ENCODE assay signal across 18 cellular contexts in genomic region chr19:1431759-1432506, GRCh38. TPM values are rescaled to one million over a fixed set of nuclear protein-coding genes. Genes with fewer than 3 reads are reported as not detected.
A peak's percentile ranks its signal among the peaks of the same experiment; 100 is the strongest.
DNase-seq lines count a peak whose midpoint lies in the region; ATAC-seq and TF ChIP-seq lines count a peak whose summit lies in the region.
"Had no signal": no experiment of that assay in that cellular context is flagged by ENCODE, and none has a peak within 500 bp of the region (broad histone marks: within the 10 kb centered on the region; RNA-seq: fewer than 3 reads in every experiment).

No MANE protein-coding gene starts in this region.

- no peak for DNase-seq in GM23338 (ENCODE audit: low spot score)
- no peak for DNase-seq in RWPE1 (ENCODE audit: low spot score)
- no peak for DNase-seq in mesenchymal stem cell
- no peak for DNase-seq in PC-9
- no peak for DNase-seq in NCI-H524 treated with DMSO at 0.1 percent for 48 hours (lab: John Stamatoyannopoulos, UW)
- DNase-seq: Caco-2; CD4-positive, alpha-beta T cell; GM23248; MV-4-11; NCI-H1694 treated with DMSO at 0.1 percent for 48 hours; NCI-H2107; NCI-H510A; NCI-H774; OCI-M1; SHP77 treated with DMSO at 0.1 percent for 48 hours had no signal

- peaks cover 51% of the 10 kb centered on the region for H3K36me3 Mint-ChIP-seq in GM23338 (ENCODE audit: low read depth)

- H2BK5ac ChIP-seq in mesenchymal stem cell (ENCODE audit: low read depth, low read length, poor library complexity, severe bottlenecking), result no peak overlapping the region

- H3K9me2 ChIP-seq in GM23338 (ENCODE audit: insufficient read depth) (no peaks in the 10 kb centered on the region), PC-9 (ENCODE audit: insufficient read depth) (no peaks in the 10 kb centered on the region)

- H3F3A ChIP-seq in GM23338 (replicated peaks; ENCODE audit: low read depth) (peaks cover 40% of the 10 kb centered on the region), PC-9 (ENCODE audit: insufficient read depth, low read depth) (peaks cover 17% of the 10 kb centered on the region; the same call in 1 of the 2 replicates)

- H2BK12ac ChIP-seq in mesenchymal stem cell (ENCODE audit: low read length in 2 of 2), result no peak overlapping the region

- no peak overlapping the region for H3K18ac ChIP-seq in mesenchymal stem cell (ENCODE audit: low read depth in 1 of 2, low read length in 2 of 2)

- H3K79me2 ChIP-seq in GM23338 (replicated peaks; ENCODE audit: insufficient read depth) (peaks cover 20% of the 10 kb centered on the region), PC-9 (ENCODE audit: low read depth) (no peaks in the 10 kb centered on the region)

- no peak overlapping the region for H3K4me3 Mint-ChIP-seq in GM23338
- H3K4me3 Mint-ChIP-seq: CD4-positive, alpha-beta T cell had no signal

- H4K20me1 ChIP-seq in GM23338 (replicated peaks; ENCODE audit: insufficient read depth) (peaks cover 21% of the 10 kb centered on the region), PC-9 (ENCODE audit: insufficient read depth) (no peaks in the 10 kb centered on the region)

- H3K9me3 ChIP-seq in mesenchymal stem cell (ENCODE audit: control insufficient read depth, low read length), result no peaks in the 10 kb centered on the region
- H3K9me3 ChIP-seq in PC-9 (ENCODE audit: insufficient read depth, low read depth), result no peaks in the 10 kb centered on the region
- H3K9me3 ChIP-seq: A549, Caco-2 had no signal

- no peak overlapping the region for H3K27ac Mint-ChIP-seq in GM23338

- no peak for TF ChIP-seq CTCF in GM23338 (conservative IDR thresholded peaks at IDR 0.05; ENCODE audit: low read depth in 2 of 2)
- TF ChIP-seq CTCF in RWPE1 (conservative IDR thresholded peaks at IDR 0.05; ENCODE audit: low read depth), result no peak
- TF ChIP-seq CTCF in PC-9 (conservative IDR thresholded peaks at IDR 0.05), result no peak

- no peak overlapping the region for H3K9ac ChIP-seq in mesenchymal stem cell (ENCODE audit: low read length)
- H3K9ac ChIP-seq: GM23248, KMS-11 had no signal

- H3K14ac ChIP-seq in mesenchymal stem cell (ENCODE audit: low read length in 2 of 2), result no peak overlapping the region

- no peaks in the 10 kb centered on the region for H3K4me1 ChIP-seq in GM23338 (ENCODE audit: insufficient read depth)
- H3K4me1 ChIP-seq in mesenchymal stem cell (ENCODE audit: control insufficient read depth, insufficient read depth, low read depth, low read length), result peaks cover 3% of the 10 kb centered on the region
- H3K4me1 ChIP-seq in PC-9 (replicated peaks; ENCODE audit: insufficient read depth), result no peaks in the 10 kb centered on the region
- H3K4me1 ChIP-seq: A549, Caco-2 had no signal

- peaks cover 14% of the 10 kb centered on the region for H3K27me3 Mint-ChIP-seq in GM23338 (ENCODE audit: insufficient read depth, low read depth, poor library complexity)
- H3K27me3 Mint-ChIP-seq: CD4-positive, alpha-beta T cell had no signal

- no peak for ATAC-seq in GM23338
- ATAC-seq: A549 had no signal

- no peaks in the 10 kb centered on the region; the same call in 2 of the 3 replicates for H3K4me1 Mint-ChIP-seq in GM23338

- WGBS in mesenchymal stem cell, result 96% methylated on average over 24 of the region's 24 CpGs

- H3K27ac ChIP-seq in GM23338 (ENCODE audit: low read depth) (0 out of 2 replicates have a peak overlapping the region, but pooled peaks have one; percentile 14), RWPE1 (peak overlapping the region; percentile 82), mesenchymal stem cell (ENCODE audit: low read length, poor library complexity, severe bottlenecking) (no peak overlapping the region), PC-9 (no peak overlapping the region)
- H3K27ac ChIP-seq: A549, GM23248, KMS-11 had no signal

- H3K27me3 ChIP-seq in GM23338 (ENCODE audit: insufficient read depth), result no peaks in the 10 kb centered on the region
- no peaks in the 10 kb centered on the region for H3K27me3 ChIP-seq in mesenchymal stem cell (ENCODE audit: control insufficient read depth in 1 of 2, insufficient read depth in 1 of 2, low read length in 2 of 2)
- H3K27me3 ChIP-seq in PC-9 (ENCODE audit: insufficient read depth, low read depth), result no peaks in the 10 kb centered on the region

- CTCF ChIA-PET in RWPE1 (lab: Yijun Ruan, JAX), result interaction anchor here (0.6 to 1.0 kb wide), 2 partner anchors 19 to 209 kb away, joined by 3 read pairs; no protein-coding TSS in a partner anchor
- CTCF ChIA-PET in PC-9 (lab: Charles Lee), result no interaction called here

- H2BK15ac ChIP-seq in mesenchymal stem cell (ENCODE audit: low read depth, poor library complexity, severe bottlenecking), result no peak overlapping the region

- H3K23ac ChIP-seq in mesenchymal stem cell (ENCODE audit: low read length in 2 of 2), result no peak overlapping the region

- peak overlapping the region; percentile 28 for H4K8ac ChIP-seq in mesenchymal stem cell (ENCODE audit: low read length)

- H3K79me1 ChIP-seq in mesenchymal stem cell (replicated peaks; ENCODE audit: low read length, poor library complexity, severe bottlenecking), result peaks cover 69% of the 10 kb centered on the region

- POLR2A ChIA-PET in RWPE1 (lab: Yijun Ruan, JAX; ENCODE audit: low non-redundant PET) (no interaction called here), PC-9 (lab: Charles Lee; ENCODE audit: unreplicated experiment) (no interaction called here)

- no TSS peak for BruUV-seq in PC-9 (replicated peaks; lab: Mats Ljungman, UMichigan)

- H3K4me3 ChIP-seq in GM23338 (no peak overlapping the region), mesenchymal stem cell (ENCODE audit: insufficient read depth in 1 of 2, low read depth in 1 of 2, low read length in 2 of 2) (peak overlapping the region in 1 of 2 experiments; percentile 11), PC-9 (no peak overlapping the region)
- H3K4me3 ChIP-seq: A549, GM23248 had no signal

- H2BK120ac ChIP-seq in mesenchymal stem cell (ENCODE audit: low read depth, low read length), result no peak overlapping the region

- intact Hi-C loops in PC-9 (cut with micrococcal nuclease; ENCODE audit: unreplicated experiment), result no loop called here

- no peak overlapping the region for H3K4ac ChIP-seq in mesenchymal stem cell (ENCODE audit: low read depth in 1 of 2, low read length in 2 of 2)

- H3K4me2 ChIP-seq in GM23338 (no peak overlapping the region), mesenchymal stem cell (ENCODE audit: low read length, poor library complexity, severe bottlenecking) (no peak overlapping the region), PC-9 (no peak overlapping the region)
- H3K4me2 ChIP-seq: A549, KMS-11 had no signal

- no peak overlapping the region for H2AK5ac ChIP-seq in mesenchymal stem cell (ENCODE audit: low read length, severe bottlenecking)

- peak overlapping the region; percentile 61 for H4K91ac ChIP-seq in mesenchymal stem cell (ENCODE audit: low read length)

- H3K36me3 ChIP-seq in GM23338 (ENCODE audit: insufficient read depth), result peaks cover 27% of the 10 kb centered on the region
- peaks cover 78 to 80% of the 10 kb centered on the region in 2 experiments for H3K36me3 ChIP-seq in mesenchymal stem cell (ENCODE audit: control insufficient read depth in 1 of 2, insufficient read depth in 2 of 2, low read depth in 1 of 2, low read length in 2 of 2)
- H3K36me3 ChIP-seq in PC-9 (ENCODE audit: low read depth), result no peaks in the 10 kb centered on the region

- H2AFZ ChIP-seq in GM23338, result no peak overlapping the region
- no peak overlapping the region for H2AFZ ChIP-seq in mesenchymal stem cell (ENCODE audit: low read depth, low read length)
- H2AFZ ChIP-seq in PC-9, result no peak overlapping the region
- H2AFZ ChIP-seq: GM23248 had no signal

- H3K9me3 Mint-ChIP-seq in GM23338, result no peaks in the 10 kb centered on the region; the same call in 2 of the 3 replicates
- H3K9me3 Mint-ChIP-seq: CD4-positive, alpha-beta T cell had no signal

TF ChIP-seq in GM23338, 12 proteins besides CTCF, POLR2A, EP300 and RAD21 (continues in another document):
- TF ChIP-seq CREB1 (CRISPR knock-in tag; IDR thresholded peaks at IDR 0.05; ENCODE audit: low read depth) (no peak), POLR2AphosphoS5 (IDR thresholded peaks at IDR 0.05; ENCODE audit: low read depth) (no peak), JUNB (IDR thresholded peaks at IDR 0.05; ENCODE audit: unreplicated experiment) (no peak)

RNA-seq across cellular contexts. Expression of gene RPS15, which starts 6.3 kb away (rescaled TPM):
- 2,953 and 3,723 TPM in 2 replicates for total RNA-seq in GM23338 (2014; rRNA removed; shearing (Covaris generic))
- polyA plus RNA-seq in GM23338 (2016; fragmentation: Nextera tagmentation; extraction: Ambion mirVana), result 3,861 and 4,267 TPM in 2 replicates
- 2,213 TPM for polyA plus RNA-seq in mesenchymal stem cell (2013, experiment 1 of 2)
- 2,093 TPM for polyA plus RNA-seq in mesenchymal stem cell (2013, experiment 2 of 2)
- total RNA-seq in PC-9 (2021), result 967 and 1,004 TPM in 2 replicates

RNA-seq across cellular contexts. Expression of gene APC2, which starts 18.0 kb away (rescaled TPM):
- 14.3 and 18.3 TPM in 2 replicates for total RNA-seq in GM23338 (2014; rRNA removed; shearing (Covaris generic))
- 1.4 TPM in 2 replicates for polyA plus RNA-seq in GM23338 (2016; fragmentation: Nextera tagmentation; extraction: Ambion mirVana)
- 0.23 TPM for polyA plus RNA-seq in mesenchymal stem cell (2013, experiment 1 of 2)
- polyA plus RNA-seq in mesenchymal stem cell (2013, experiment 2 of 2), result 0.23 TPM
- total RNA-seq in PC-9 (2021), result 1.6 and 2.7 TPM in 2 replicates
- total RNA-seq: RPMI7951 had no signal

RNA-seq across cellular contexts. Expression of gene DAZAP1, which starts 24.5 kb away (rescaled TPM):
- 180 and 194 TPM in 2 replicates for total RNA-seq in GM23338 (2014; rRNA removed; shearing (Covaris generic))
- polyA plus RNA-seq in GM23338 (2016; fragmentation: Nextera tagmentation; extraction: Ambion mirVana), result 44.1 and 48.1 TPM in 2 replicates
- polyA plus RNA-seq in mesenchymal stem cell (2013, experiment 1 of 2), result 65.2 TPM
- 66.2 TPM for polyA plus RNA-seq in mesenchymal stem cell (2013, experiment 2 of 2)
- total RNA-seq in PC-9 (2021), result 122 and 144 TPM in 2 replicates

RNA-seq across cellular contexts. Expression of gene GAMT, which starts 30.6 kb away (rescaled TPM):
- total RNA-seq in GM23338 (2014; rRNA removed; shearing (Covaris generic)), result 21.5 and 27.3 TPM in 2 replicates
- polyA plus RNA-seq in GM23338 (2016; fragmentation: Nextera tagmentation; extraction: Ambion mirVana), result 33.6 and 36.9 TPM in 2 replicates
- 33.5 TPM for polyA plus RNA-seq in mesenchymal stem cell (2013, experiment 1 of 2)
- 34.5 TPM for polyA plus RNA-seq in mesenchymal stem cell (2013, experiment 2 of 2)
- total RNA-seq in PC-9 (2021), result 27.3 and 30.9 TPM in 2 replicates

RNA-seq across cellular contexts. Expression of gene C19orf25, which starts 47.1 kb away (rescaled TPM):
- total RNA-seq in GM23338 (2014; rRNA removed; shearing (Covaris generic)), result 61.1 and 64.9 TPM in 2 replicates
- polyA plus RNA-seq in GM23338 (2016; fragmentation: Nextera tagmentation; extraction: Ambion mirVana), result 43.5 and 50.1 TPM in 2 replicates
- polyA plus RNA-seq in mesenchymal stem cell (2013, experiment 1 of 2), result 19.7 TPM
- polyA plus RNA-seq in mesenchymal stem cell (2013, experiment 2 of 2), result 19.4 TPM
- 28.0 and 31.2 TPM in 2 replicates for total RNA-seq in PC-9 (2021)

Comparison
In these comparisons a context has a peak if more than half of its experiments do, and no peak if none do; other contexts are left out.
1. H3K27ac ChIP-seq: peak in GM23338 (single experiment) and RWPE1 (single experiment); none in mesenchymal stem cell (single experiment) and PC-9 (single experiment).